ENCODE assay signal across 8 cellular contexts in the genomic region with DNA sequence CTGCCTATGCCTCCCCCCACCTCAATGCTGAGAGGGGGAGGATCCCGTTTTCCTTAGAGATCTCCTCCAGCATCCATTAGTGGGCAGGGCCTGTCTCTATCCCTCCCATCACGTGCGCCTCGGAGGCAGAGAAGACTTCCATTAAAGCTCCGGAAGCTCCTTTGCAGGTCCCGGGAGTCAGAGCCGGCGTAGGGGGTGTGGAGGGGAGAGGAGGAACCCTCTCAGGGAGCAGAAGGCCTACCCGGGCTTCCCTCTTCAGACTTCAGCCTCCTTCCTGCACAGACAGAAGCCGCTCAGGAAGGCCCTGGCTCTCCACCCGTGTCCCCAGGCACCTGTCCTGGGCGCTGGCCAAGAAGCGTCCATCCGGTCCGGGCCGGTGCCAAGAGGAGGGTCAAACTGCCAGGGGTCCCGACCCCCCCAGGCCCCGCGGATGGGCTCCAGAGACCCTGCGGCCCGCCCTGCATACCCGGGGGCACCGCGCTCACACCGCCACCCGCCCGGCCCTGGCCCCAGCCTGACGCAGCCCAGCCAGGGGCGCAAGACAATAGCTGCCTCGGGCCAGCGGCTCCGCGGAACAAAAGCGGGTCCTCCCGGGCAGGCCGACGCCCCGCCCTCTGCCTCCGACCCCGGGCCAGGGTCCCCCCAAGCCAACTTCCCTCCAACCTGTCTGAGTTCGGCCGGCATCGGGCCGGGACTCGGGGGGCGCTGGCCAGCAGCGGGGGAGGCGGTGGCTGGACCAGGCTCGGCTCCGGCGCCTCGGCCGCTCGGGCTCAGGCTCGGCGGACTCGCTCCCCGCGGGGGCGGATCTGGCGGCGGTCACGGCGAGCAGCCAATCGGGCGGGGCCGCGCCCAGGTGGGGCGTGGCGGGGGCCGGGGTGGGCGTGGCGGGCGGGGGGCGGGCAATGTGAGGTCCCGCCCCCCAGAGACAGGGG. TPM values are rescaled to one million over a fixed set of nuclear protein-coding genes. Genes with fewer than 3 reads are reported as not detected.
DNase-seq lines count a peak whose midpoint lies in the region; ATAC-seq and TF ChIP-seq lines count a peak whose summit lies in the region.

No MANE protein-coding gene starts in this region.

- peak; percentile 31 for TF ChIP-seq POLR2A in HCT116 (IDR thresholded peaks at IDR 0.05; ENCODE audit: borderline replicate concordance, extremely low read depth, insufficient read depth, insufficient read length)

- peak overlapping the region in 1 of 2 donors; percentile 44 for H3K4me3 ChIP-seq in CD4-positive, alpha-beta memory T cell (ENCODE audit: low read length in 2 of 2)
- peak overlapping the region; percentile 68 to 85 for H3K4me3 ChIP-seq in HCT116 (replicated peaks in 1 of 2; ENCODE audit: low read depth in 1 of 2, low read length in 2 of 2)
- peak overlapping the region; percentile 55 for H3K4me3 ChIP-seq in effector memory CD4-positive, alpha-beta T cell (ENCODE audit: insufficient read depth, low read depth, low read length, poor library complexity, severe bottlenecking)

- RAD21 ChIA-PET in HCT116 (lab: Charles Lee; ENCODE audit: low non-redundant PET in 1 of 2, low total read pairs in 2 of 2, uncharacterized antibody in 2 of 2, unreplicated experiment in 2 of 2), result no interaction called here

- no peak overlapping the region for H3K27ac Mint-ChIP-seq in CD4-positive, alpha-beta memory T cell

- POLR2A ChIA-PET in CD4-positive, alpha-beta memory T cell (lab: Charles Lee; ENCODE audit: partially characterized antibody), result no interaction called here
- POLR2A ChIA-PET in HCT116 (lab: Charles Lee), result no interaction called here

- no peaks in the 10 kb centered on the region for H3K9me3 ChIP-seq in CD4-positive, alpha-beta memory T cell (ENCODE audit: control insufficient read depth in 1 of 2, low read length in 2 of 2)
- no peaks in the 10 kb centered on the region for H3K9me3 ChIP-seq in HCT116 (ENCODE audit: control insufficient read depth in 1 of 2, insufficient read depth in 1 of 2, low read depth in 1 of 2, low read length in 2 of 2)
- H3K9me3 ChIP-seq in effector memory CD4-positive, alpha-beta T cell (ENCODE audit: control insufficient read depth, low read length), result no peaks in the 10 kb centered on the region

- H3K4me1 ChIP-seq in CD4-positive, alpha-beta memory T cell (ENCODE audit: insufficient read depth, low read length), result peaks cover 24% of the 10 kb centered on the region
- H3K4me1 ChIP-seq in HCT116 (ENCODE audit: control insufficient read depth in 1 of 2, insufficient read depth in 2 of 2, low read length in 2 of 2), result peaks cover 37 to 45% of the 10 kb centered on the region in 2 experiments
- H3K4me1 ChIP-seq in effector memory CD4-positive, alpha-beta T cell (ENCODE audit: control insufficient read depth, insufficient read depth, low read length, poor library complexity, severe bottlenecking), result peaks cover 8% of the 10 kb centered on the region

- peaks cover 0 to 4% (median 0%) of the 10 kb centered on the region in 4 donors for H3K4me1 Mint-ChIP-seq in CD4-positive, alpha-beta memory T cell

- CTCF ChIA-PET in CD4-positive, alpha-beta memory T cell (lab: Charles Lee; ENCODE audit: partially characterized antibody), result no interaction called here
- CTCF ChIA-PET in HCT116 (lab: Charles Lee), result no interaction called here

- intact Hi-C loops in CD4-positive, alpha-beta memory T cell (cut with micrococcal nuclease), result loop anchor here (2.0 kb wide), 1 partner anchor 34 kb away; a partner anchor contains a TSS
- intact Hi-C loops in HCT116 (cut with micrococcal nuclease), result loop anchor here (10.0 kb wide), 1 partner anchor 98 kb away; a partner anchor contains a TSS

- H3K4me2 ChIP-seq in HCT116 (ENCODE audit: low read length), result peak overlapping the region; percentile 96

- H3K36me3 ChIP-seq in CD4-positive, alpha-beta memory T cell (ENCODE audit: insufficient read depth, low read length), result no peaks in the 10 kb centered on the region
- no peaks in the 10 kb centered on the region for H3K36me3 ChIP-seq in HCT116 (ENCODE audit: control insufficient read depth in 1 of 2, insufficient read depth in 2 of 2, low read length in 2 of 2)
- no peaks in the 10 kb centered on the region for H3K36me3 ChIP-seq in effector memory CD4-positive, alpha-beta T cell (ENCODE audit: control insufficient read depth, insufficient read depth, low read length)

- H3K27ac ChIP-seq in CD4-positive, alpha-beta memory T cell (ENCODE audit: low read depth, low read length), result no peak overlapping the region
- peak overlapping the region; percentile 68 for H3K27ac ChIP-seq in HCT116 (ENCODE audit: low read depth, low read length)
- no peak overlapping the region for H3K27ac ChIP-seq in effector memory CD4-positive, alpha-beta T cell (ENCODE audit: insufficient read depth, low read length, poor library complexity, severe bottlenecking)

- peaks cover 16% of the 10 kb centered on the region for H3K79me2 ChIP-seq in HCT116 (ENCODE audit: insufficient read depth, low read length)

- TF ChIP-seq CTCF in HCT116 (IDR thresholded peaks at IDR 0.05 in 2 of 3, conservative IDR thresholded peaks at IDR 0.05 in 1 of 3; ENCODE audit: borderline replicate concordance in 1 of 3, insufficient read depth in 1 of 3, low read depth in 2 of 3, low read length in 2 of 3), result no peak

- H3K9me2 ChIP-seq in HCT116 (ENCODE audit: insufficient read depth), result no peaks in the 10 kb centered on the region

- peak overlapping the region in 7 of 8 donors; percentile 31 to 64 (median 42) for H3K4me3 Mint-ChIP-seq in CD4-positive, alpha-beta memory T cell

- H2AFZ ChIP-seq in HCT116 (ENCODE audit: low read depth, low read length, poor library complexity, severe bottlenecking), result no peak overlapping the region

- H4K20me1 ChIP-seq in HCT116 (ENCODE audit: insufficient read depth), result no peaks in the 10 kb centered on the region

- no peaks in the 10 kb centered on the region for H3K36me3 Mint-ChIP-seq in CD4-positive, alpha-beta memory T cell

- H3K27me3 ChIP-seq in CD4-positive, alpha-beta memory T cell (ENCODE audit: insufficient read depth, low read length), result no peaks in the 10 kb centered on the region
- H3K27me3 ChIP-seq in HCT116 (ENCODE audit: insufficient read depth, low read length), result no peaks in the 10 kb centered on the region
- no peaks in the 10 kb centered on the region for H3K27me3 ChIP-seq in effector memory CD4-positive, alpha-beta T cell (replicated peaks; ENCODE audit: control insufficient read depth, insufficient read depth, low read length, poor library complexity, severe bottlenecking)

- no TSS peak for BruUV-seq in HCT116 (replicated peaks; lab: Mats Ljungman, UMichigan)

- peak; percentile 79 for ATAC-seq in HCT116
- ATAC-seq in HG03469 (IDR thresholded peaks at IDR 0.05; ENCODE audit: unreplicated experiment), result no peak

- H3K9ac ChIP-seq in HCT116 (ENCODE audit: low read length), result peak overlapping the region; percentile 79

- H3K27me3 Mint-ChIP-seq in CD4-positive, alpha-beta memory T cell, result peaks cover 0 to 2% of the 10 kb centered on the region in 2 donors

- peak in 4 of 5 donors; percentile 41 to 61 (median 50) for DNase-seq in CD4-positive, alpha-beta memory T cell
- DNase-seq in HCT116 (ENCODE audit: low read depth, low spot score), result no peak
- DNase-seq in NCI-H69 (lab: John Stamatoyannopoulos, UW), result peak; percentile 85
- DNase-seq in activated CD8-positive, alpha-beta memory T cell treated with anti-CD3 and anti-CD28 coated beads for 4 hours (ENCODE audit: low read depth in 2 of 2), result peak; percentile 23 to 31
- DNase-seq in effector memory CD4-positive, alpha-beta T cell, result peak; percentile 37 to 52 (median 43)
- peak; percentile 53 for DNase-seq in medulla oblongata (ENCODE audit: extremely low spot score)
- peak; percentile 45 to 67 (median 46) for DNase-seq in stimulated activated CD4-positive, alpha-beta T cell treated with anti-CD3 and anti-CD28 coated beads, TNF-alpha, amount 100 ng/mL, for 48 hours (ENCODE audit: low read depth in 3 of 3)

- TF ChIP-seq RAD21 in HCT116 (IDR thresholded peaks at IDR 0.05; ENCODE audit: low read depth), result no peak

- peaks cover 0 to 2% (median 0%) of the 10 kb centered on the region in 8 donors for H3K9me3 Mint-ChIP-seq in CD4-positive, alpha-beta memory T cell

TF ChIP-seq in HCT116, 20 proteins besides CTCF, POLR2A, EP300 and RAD21:
- TF ChIP-seq TCF7L2 (IDR thresholded peaks at IDR 0.05; ENCODE audit: borderline replicate concordance, extremely low read depth, insufficient read depth, insufficient read length) (peak; percentile 32), EGR1 (IDR thresholded peaks at IDR 0.05; ENCODE audit: low read depth) (peak; percentile 75), JUND (IDR thresholded peaks at IDR 0.05) (no peak), YY1 (IDR thresholded peaks at IDR 0.05; ENCODE audit: extremely low read depth, insufficient replicate concordance, low read depth, low read length) (peak; percentile 27), POLR2AphosphoS5 (IDR thresholded peaks at IDR 0.05; ENCODE audit: low read depth, low read length) (peak; percentile 67), FOSL1 (IDR thresholded peaks at IDR 0.05; ENCODE audit: low read depth) (no peak), ZFX (IDR thresholded peaks at IDR 0.05) (peak; percentile 34; the same call in 1 of the 2 replicates)

RNA-seq across cellular contexts. Expression of a gene that starts 29.9 kb away (rescaled TPM):
- total RNA-seq in CD4-positive, alpha-beta memory T cell, result 1 to 10 TPM; 3.5 to 4.2 TPM
- polyA plus RNA-seq in CD4-positive, alpha-beta memory T cell, result under 1 TPM in 1 of 2 donors, not detected in 1; 0.28 TPM
- 42.8 TPM for total RNA-seq in HCT116 (2021; ENCODE audit: unreplicated experiment)
- polyA plus RNA-seq in HCT116 (2012), result 31.1 and 33.4 TPM in 2 replicates

RNA-seq across cellular contexts. Expression of a gene that starts 34.2 kb away (rescaled TPM):
- total RNA-seq in CD4-positive, alpha-beta memory T cell, result 10 to 100 TPM; 50.6 to 51.5 TPM
- polyA plus RNA-seq in CD4-positive, alpha-beta memory T cell, result 10 to 100 TPM; 40.9 to 43.9 TPM
- total RNA-seq in HCT116 (2021; ENCODE audit: unreplicated experiment), result 17.0 TPM
- 14.7 and 15.6 TPM in 2 replicates for polyA plus RNA-seq in HCT116 (2012)

RNA-seq across cellular contexts. Expression of a gene that starts 45.1 kb away (rescaled TPM):
- 10 to 100 TPM; 34.2 to 35.9 TPM for total RNA-seq in CD4-positive, alpha-beta memory T cell
- polyA plus RNA-seq in CD4-positive, alpha-beta memory T cell, result 10 to 100 TPM in 1 of 2 donors, 1 to 10 TPM in 1; 8.5 to 11.2 TPM
- 19.7 TPM for total RNA-seq in HCT116 (2021; ENCODE audit: unreplicated experiment)
- 13.2 and 14.8 TPM in 2 replicates for polyA plus RNA-seq in HCT116 (2012)

RNA-seq across cellular contexts. Expression of a gene that starts 45.1 kb away (rescaled TPM):
- total RNA-seq in CD4-positive, alpha-beta memory T cell, result 10 to 100 TPM; 36.8 to 39.2 TPM
- 10 to 100 TPM; 93.1 to 93.9 TPM for polyA plus RNA-seq in CD4-positive, alpha-beta memory T cell
- total RNA-seq in HCT116 (2021; ENCODE audit: unreplicated experiment), result 109 TPM
- 142 and 156 TPM in 2 replicates for polyA plus RNA-seq in HCT116 (2012)
